ENCODE assay signal across 8 cellular contexts in genomic region chr2:108593547-108594098, GRCh38. TPM values are rescaled to one million over a fixed set of nuclear protein-coding genes. Genes with fewer than 3 reads are reported as not detected.
DNase-seq lines count a peak whose midpoint lies in the region; ATAC-seq and TF ChIP-seq lines count a peak whose summit lies in the region.

No MANE protein-coding gene starts in this region.

- no peak for TF ChIP-seq POLR2A in testis (IDR thresholded peaks at IDR 0.05)

- H3K4me3 ChIP-seq in mesenchymal stem cell (ENCODE audit: insufficient read depth in 1 of 2, low read depth in 1 of 2, low read length in 2 of 2) (peak overlapping the region in 1 of 2 experiments; percentile 25), testis (no peak overlapping the region)

- ATAC-seq in HG03135 (IDR thresholded peaks at IDR 0.05; ENCODE audit: unreplicated experiment): peak; percentile 12

- H3K27ac ChIP-seq in mesenchymal stem cell (ENCODE audit: low read length, poor library complexity, severe bottlenecking): peak overlapping the region; percentile 100
- peak overlapping the region in 1 of 2 donors; percentile 33 for H3K27ac ChIP-seq in testis

- H3K27me3 Mint-ChIP-seq in CD14-positive monocyte (ENCODE audit: low read depth in 3 of 3): no peaks in the 10 kb centered on the region

- peak overlapping the region; percentile 95 to 100 (median 96) for H3K27ac Mint-ChIP-seq in CD14-positive monocyte

- no peak overlapping the region for H3K4me2 ChIP-seq in mesenchymal stem cell (ENCODE audit: low read length, poor library complexity, severe bottlenecking)

- H3K23ac ChIP-seq in mesenchymal stem cell (ENCODE audit: low read length in 2 of 2): no peak overlapping the region

- H3K36me3 ChIP-seq in mesenchymal stem cell (ENCODE audit: control insufficient read depth in 1 of 2, insufficient read depth in 2 of 2, low read depth in 1 of 2, low read length in 2 of 2) (no peaks in the 10 kb centered on the region), testis (ENCODE audit: low read depth, missing control alignments) (no peaks in the 10 kb centered on the region)

- H2BK120ac ChIP-seq in mesenchymal stem cell (ENCODE audit: low read depth, low read length): no peak overlapping the region

- no peaks in the 10 kb centered on the region for H3K27me3 ChIP-seq in mesenchymal stem cell (ENCODE audit: control insufficient read depth in 1 of 2, insufficient read depth in 1 of 2, low read length in 2 of 2)
- H3K27me3 ChIP-seq in testis: no peaks in the 10 kb centered on the region

- intact Hi-C loops in CD14-positive monocyte (cut with micrococcal nuclease) (loop anchor here (2.0 to 5.0 kb wide), 2 partner anchors 43 to 49 kb away; no protein-coding TSS in a partner anchor), testis (cut with DNase I; ENCODE audit: low total_unique reads) (no loop called here)

- no peak overlapping the region for H3K18ac ChIP-seq in mesenchymal stem cell (ENCODE audit: low read depth in 1 of 2, low read length in 2 of 2)

- H3K79me1 ChIP-seq in mesenchymal stem cell (replicated peaks; ENCODE audit: low read length, poor library complexity, severe bottlenecking): no peaks in the 10 kb centered on the region

- no peak overlapping the region for H3K4ac ChIP-seq in mesenchymal stem cell (ENCODE audit: low read depth in 1 of 2, low read length in 2 of 2)

- no peak overlapping the region for H4K8ac ChIP-seq in mesenchymal stem cell (ENCODE audit: low read length)

- peak; percentile 34 for TF ChIP-seq CTCF in CD14-positive monocyte (IDR thresholded peaks at IDR 0.05)
- no peak for TF ChIP-seq CTCF in testis (IDR thresholded peaks at IDR 0.05)

- peak overlapping the region; percentile 86 for H3K9ac ChIP-seq in mesenchymal stem cell (ENCODE audit: low read length)

- peaks cover 79% of the 10 kb centered on the region for H3K4me1 Mint-ChIP-seq in CD14-positive monocyte

- no peak overlapping the region for H2AFZ ChIP-seq in mesenchymal stem cell (ENCODE audit: low read depth, low read length)

- no peak overlapping the region for H2BK12ac ChIP-seq in mesenchymal stem cell (ENCODE audit: low read length in 2 of 2)

- no peak overlapping the region for H3K14ac ChIP-seq in mesenchymal stem cell (ENCODE audit: low read length in 2 of 2)

- H4K91ac ChIP-seq in mesenchymal stem cell (ENCODE audit: low read length): no peak overlapping the region

- H3K9me3 ChIP-seq in mesenchymal stem cell (ENCODE audit: control insufficient read depth, low read length) (no peaks in the 10 kb centered on the region), testis (no peaks in the 10 kb centered on the region)

- H3K4me3 Mint-ChIP-seq in CD14-positive monocyte: peak overlapping the region in 1 of 2 donors; percentile 11

- peak overlapping the region; percentile 100 for H2AK5ac ChIP-seq in mesenchymal stem cell (ENCODE audit: low read length, severe bottlenecking)

- H3K36me3 Mint-ChIP-seq in CD14-positive monocyte: peaks cover 27 to 29% of the 10 kb centered on the region in 2 donors

- H2BK5ac ChIP-seq in mesenchymal stem cell (ENCODE audit: low read depth, low read length, poor library complexity, severe bottlenecking): peak overlapping the region; percentile 96

- no peak for DNase-seq in CD14-positive monocyte (ENCODE audit: low spot score)
- DNase-seq in astrocyte of the hippocampus (ENCODE audit: low read depth, low spot score): peak; percentile 92
- peak; percentile 61 for DNase-seq in mesenchymal stem cell
- DNase-seq in stimulated activated CD4-positive, alpha-beta T cell treated with anti-CD3 and anti-CD28 coated beads, Interleukin-4, amount 100 ng/mL, for 1 hour: no peak
- DNase-seq in COLO668 (lab: John Stamatoyannopoulos, UW; ENCODE audit: unreplicated experiment): no peak
- DNase-seq in amygdala (lab: John Stamatoyannopoulos, UW): no peak
- DNase-seq in testis: no peak

- H2BK15ac ChIP-seq in mesenchymal stem cell (ENCODE audit: low read depth, poor library complexity, severe bottlenecking): no peak overlapping the region

- H3K4me1 ChIP-seq in mesenchymal stem cell (ENCODE audit: control insufficient read depth, insufficient read depth, low read depth, low read length) (peaks cover 6% of the 10 kb centered on the region), testis (peaks cover 11% of the 10 kb centered on the region)

- H3K9me3 Mint-ChIP-seq in CD14-positive monocyte: no peaks in the 10 kb centered on the region

RNA-seq across cellular contexts. Expression of gene LIMS1, which starts 59.4 kb away (rescaled TPM):
- 100 to 1,000 TPM; 124 to 130 TPM for polyA plus RNA-seq in CD14-positive monocyte
- polyA plus RNA-seq in mesenchymal stem cell (2013, experiment 1 of 2): 146 TPM
- polyA plus RNA-seq in mesenchymal stem cell (2013, experiment 2 of 2): 150 TPM
- total RNA-seq in testis: 100 to 1,000 TPM in 1 of 2 donors, 10 to 100 TPM in 1; 94.1 to 110 TPM
- 44.8 TPM for polyA plus RNA-seq in testis (ENCODE audit: insufficient read depth, low read depth, low replicate concordance)

Comparison
In these comparisons a context has a peak if more than half of its experiments do, and no peak if none do; other contexts are left out.
1. DNase-seq: peak in astrocyte of the hippocampus (single experiment) and mesenchymal stem cell (single experiment); none in CD14-positive monocyte (single experiment), stimulated activated CD4-positive, alpha-beta T cell treated with anti-CD3 and anti-CD28 coated beads, Interleukin-4, amount 100 ng/mL, for 1 hour (single experiment), COLO668 (single experiment), amygdala (0 of 56) and testis (single experiment).